9 cellular contexts compared by ENCODE assay signal in genomic region chr15:62068787-62069170, GRCh38. TPM values are rescaled to one million over a fixed set of nuclear protein-coding genes. Genes with fewer than 3 reads are reported as not detected.
A peak's percentile ranks its signal among the peaks of the same experiment; 100 is the strongest.
DNase-seq lines count a peak whose midpoint lies in the region; ATAC-seq, FAIRE-seq and TF ChIP-seq lines count a peak whose summit lies in the region.
"Had no signal": no experiment of that assay in that cellular context is flagged by ENCODE, and none has a peak within 500 bp of the region (broad histone marks: within the 10 kb centered on the region; RNA-seq: fewer than 3 reads in every experiment).

No MANE protein-coding gene starts in this region.

- H4K20me1 ChIP-seq in endothelial cell of umbilical vein (replicated peaks; ENCODE audit: control insufficient read depth, extremely low read depth, insufficient read depth, low read length), result no peaks in the 10 kb centered on the region

- H3K79me2 ChIP-seq in endothelial cell of umbilical vein (ENCODE audit: control insufficient read depth, insufficient read depth, low read length), result no peaks in the 10 kb centered on the region

- H3K27ac ChIP-seq in Panc1 (ENCODE audit: low read length), result no peak overlapping the region
- no peak overlapping the region for H3K27ac ChIP-seq in endothelial cell of umbilical vein (ENCODE audit: insufficient read depth, low read depth, low read length)
- H3K27ac ChIP-seq in rectal smooth muscle tissue (ENCODE audit: low read depth, low read length), result no peak overlapping the region

- POLR2A ChIA-PET in Panc1 (lab: Charles Lee) (no interaction called here), endothelial cell of umbilical vein (lab: Charles Lee) (no interaction called here)

- peak overlapping the region; percentile 61 for H3K4me3 ChIP-seq in GM12864 (ENCODE audit: low read depth, low read length)
- H3K4me3 ChIP-seq in Panc1 (ENCODE audit: low read depth in 2 of 2, low read length in 2 of 2), result peak overlapping the region; percentile 46 to 48
- peak overlapping the region; percentile 24 to 41 (median 33) for H3K4me3 ChIP-seq in endothelial cell of umbilical vein (replicated peaks in 1 of 3; ENCODE audit: insufficient read depth in 1 of 3, low read depth in 1 of 3, low read length in 3 of 3)
- H3K4me3 ChIP-seq in rectal smooth muscle tissue (ENCODE audit: low read length), result peak overlapping the region; percentile 62

- TF ChIP-seq CTCF in GM12864 (IDR thresholded peaks at IDR 0.05; ENCODE audit: low read depth, low read length, missing control alignments) (no peak), Panc1 (IDR thresholded peaks at IDR 0.05) (no peak; the same call in 1 of the 2 replicates), endothelial cell of umbilical vein (IDR thresholded peaks at IDR 0.05; ENCODE audit: extremely low read depth in 1 of 2, insufficient read depth in 1 of 2, low read depth in 1 of 2, low read length in 2 of 2) (no peak)

- dilution Hi-C loops in endothelial cell of umbilical vein (cut with MboI; ENCODE audit: extremely low pct_ligation_motif_present, low sequenced_read_pairs), result no loop called here

- H3K9ac ChIP-seq in endothelial cell of umbilical vein (replicated peaks; ENCODE audit: extremely low read depth, insufficient read depth, low read length) (peak overlapping the region; percentile 27), rectal smooth muscle tissue (ENCODE audit: low read length) (no peak overlapping the region)

- in situ Hi-C loops in Panc1 (cut with HindIII; ENCODE audit: low pct_unique_long_range_greater_than_20kb, low sequenced_read_pairs), result no loop called here
- in situ Hi-C loops in G401 (cut with HindIII; ENCODE audit: low sequenced_read_pairs), result no loop called here

- H3K4me2 ChIP-seq in endothelial cell of umbilical vein (ENCODE audit: insufficient read depth, low read length), result peak overlapping the region; percentile 72

- no peak for FAIRE-seq in endothelial cell of umbilical vein (lab: Jason Lieb, UNC)

- H3K4me1 ChIP-seq in Panc1 (ENCODE audit: control insufficient read depth, insufficient read depth, low read length) (peaks cover 7% of the 10 kb centered on the region), endothelial cell of umbilical vein (ENCODE audit: control insufficient read depth, extremely low read depth, insufficient read depth, low read length) (peaks cover 24% of the 10 kb centered on the region), rectal smooth muscle tissue (ENCODE audit: control insufficient read depth, insufficient read depth, low read length) (peaks cover 6% of the 10 kb centered on the region)

- H3K9me3 ChIP-seq in Panc1 (ENCODE audit: control insufficient read depth, insufficient read depth, low read depth, low read length) (no peaks in the 10 kb centered on the region), endothelial cell of umbilical vein (replicated peaks; ENCODE audit: control insufficient read depth, insufficient read depth, low read length) (no peaks in the 10 kb centered on the region)

- ATAC-seq in Panc1, result no peak
- ATAC-seq in HG02981 (IDR thresholded peaks at IDR 0.05; ENCODE audit: unreplicated experiment), result no peak

- H2AFZ ChIP-seq in endothelial cell of umbilical vein (ENCODE audit: low read depth, low read length), result peak overlapping the region; percentile 75

- no peak for DNase-seq in GM12864 (ENCODE audit: low read depth)
- DNase-seq in Panc1 (ENCODE audit: low read depth, low spot score), result no peak
- DNase-seq in endothelial cell of umbilical vein (ENCODE audit: low read depth, low spot score), result no peak
- no peak for DNase-seq in H4 (ENCODE audit: low spot score)
- no peak for DNase-seq in G401 (ENCODE audit: low spot score)
- no peak for DNase-seq in hepatic stellate cell (ENCODE audit: low spot score)
- DNase-seq: activated CD4-positive, alpha-beta T cell treated with anti-CD3 and anti-CD28 coated beads for 1 hour had no signal

- CTCF ChIA-PET in Panc1 (lab: Charles Lee) (no interaction called here), endothelial cell of umbilical vein (lab: Charles Lee) (interaction anchor here (0.9 to 3.7 kb wide), 6 partner anchors 9 to 234 kb away, joined by 3 to 27 read pairs (median 10); partner anchors contain the start of genes C2CD4B and VPS13C)

- intact Hi-C loops in Panc1 (cut with micrococcal nuclease; ENCODE audit: unreplicated experiment), result no loop called here
- intact Hi-C loops in endothelial cell of umbilical vein (cut with micrococcal nuclease), result loop anchor here (1.0 kb wide), 3 partner anchors 8 to 56 kb away; partner anchors contain the start of gene VPS13C

- H3K9me1 ChIP-seq in endothelial cell of umbilical vein (replicated peaks; ENCODE audit: control insufficient read depth, extremely low read depth, insufficient read depth, low read length), result no peaks in the 10 kb centered on the region

- H3K36me3 ChIP-seq in Panc1 (ENCODE audit: control insufficient read depth, insufficient read depth, low read length), result no peaks in the 10 kb centered on the region
- no peaks in the 10 kb centered on the region for H3K36me3 ChIP-seq in endothelial cell of umbilical vein (ENCODE audit: control insufficient read depth in 2 of 2, extremely low read depth in 1 of 2, insufficient read depth in 2 of 2, low read length in 2 of 2)
- H3K36me3 ChIP-seq in rectal smooth muscle tissue (ENCODE audit: control insufficient read depth, insufficient read depth, low read length), result no peaks in the 10 kb centered on the region

- no peak for TF ChIP-seq POLR2A in endothelial cell of umbilical vein (IDR thresholded peaks at IDR 0.05; ENCODE audit: low read depth, low read length)

- H3K27me3 ChIP-seq in Panc1 (ENCODE audit: control insufficient read depth, insufficient read depth, low read length) (peaks cover 14% of the 10 kb centered on the region), endothelial cell of umbilical vein (ENCODE audit: control insufficient read depth in 2 of 2, insufficient read depth in 2 of 2, low read length in 2 of 2) (no peaks in the 10 kb centered on the region), rectal smooth muscle tissue (ENCODE audit: control insufficient read depth, insufficient read depth, low read length) (peaks cover 6% of the 10 kb centered on the region)

- BruUV-seq in Panc1 (replicated peaks; lab: Mats Ljungman, UMichigan) (no TSS peak), endothelial cell of umbilical vein (replicated peaks; lab: Mats Ljungman, UMichigan) (TSS peak; percentile 29)

TF ChIP-seq in endothelial cell of umbilical vein, 7 proteins besides CTCF, POLR2A, EP300 and RAD21:
- TF ChIP-seq GATA2 (IDR thresholded peaks at IDR 0.05; ENCODE audit: insufficient read depth, insufficient read length, low read depth, low read length) (no peak), MAX (IDR thresholded peaks at IDR 0.05; ENCODE audit: insufficient read depth, insufficient read length) (no peak), POLR2AphosphoS5 (IDR thresholded peaks at IDR 0.05; ENCODE audit: insufficient read depth, low read depth, low read length) (no peak), JUN (IDR thresholded peaks at IDR 0.05; ENCODE audit: borderline replicate concordance, insufficient read depth, insufficient read length, low read depth) (no peak), MYC (IDR thresholded peaks at IDR 0.05; ENCODE audit: low read depth, low read length) (no peak), FOS (IDR thresholded peaks at IDR 0.05; ENCODE audit: borderline replicate concordance, insufficient read depth, low read length) (no peak), EZH2 (IDR thresholded peaks at IDR 0.05; ENCODE audit: borderline replicate concordance, low read depth, low read length, severe bottlenecking) (no peak)
TF ChIP-seq in endothelial cell of umbilical vein: peak in this region for 0.

RNA-seq across cellular contexts. Expression of gene C2CD4A, which starts 2.0 kb away (rescaled TPM):
- 0.15 TPM for total RNA-seq in Panc1 (2021; ENCODE audit: unreplicated experiment)
- not detected for polyA plus RNA-seq in Panc1 (2012; ENCODE audit: insufficient read length)
- total RNA-seq in endothelial cell of umbilical vein, result 0.46 and 1.1 TPM in 2 replicates
- polyA plus RNA-seq in endothelial cell of umbilical vein, result 0.10 and 0.33 TPM in 2 replicates
- 0.23 and 0.25 TPM in 2 replicates for polyA plus RNA-seq in endothelial cell of umbilical vein (2011; cell fraction: cytosol; rRNA removed)
- 0.64 and 0.80 TPM in 2 replicates for polyA plus RNA-seq in endothelial cell of umbilical vein (2011; cell fraction: nucleus; rRNA removed)
- polyA plus RNA-seq in endothelial cell of umbilical vein (2012), result 0.25 and 0.37 TPM in 2 replicates
- polyA minus RNA-seq in endothelial cell of umbilical vein, result 0.06 and 0.34 TPM in 2 replicates
- polyA minus RNA-seq in endothelial cell of umbilical vein (2011; cell fraction: cytosol; rRNA and poly(A)+ RNA removed), result not detected
- 1.6 and 2.3 TPM in 2 replicates for polyA minus RNA-seq in endothelial cell of umbilical vein (2011; cell fraction: nucleus; rRNA and poly(A)+ RNA removed)
- total RNA-seq in H4 (2014; rRNA removed; shearing (Covaris generic)), result not detected in 2 replicates
- total RNA-seq in G401 (2014; rRNA removed; shearing (Covaris generic)), result not detected in 2 replicates

RNA-seq across cellular contexts. Expression of gene VPS13C, which starts 8.5 kb away (rescaled TPM):
- total RNA-seq in Panc1 (2021; ENCODE audit: unreplicated experiment) (47.3 TPM), endothelial cell of umbilical vein (57.5 and 60.3 TPM in 2 replicates)
- polyA plus RNA-seq in Panc1 (2012; ENCODE audit: insufficient read length), result 9.2 TPM
- 8.6 and 10.8 TPM in 2 replicates for polyA plus RNA-seq in endothelial cell of umbilical vein
- 7.6 TPM in 2 replicates for polyA plus RNA-seq in endothelial cell of umbilical vein (2011; cell fraction: cytosol; rRNA removed)
- polyA plus RNA-seq in endothelial cell of umbilical vein (2011; cell fraction: nucleus; rRNA removed), result 37.7 and 42.1 TPM in 2 replicates
- polyA plus RNA-seq in endothelial cell of umbilical vein (2012), result 17.6 and 21.9 TPM in 2 replicates
- polyA minus RNA-seq in endothelial cell of umbilical vein, result 66.7 and 87.2 TPM in 2 replicates
- polyA minus RNA-seq in endothelial cell of umbilical vein (2011; cell fraction: cytosol; rRNA and poly(A)+ RNA removed), result 16.4 TPM
- polyA minus RNA-seq in endothelial cell of umbilical vein (2011; cell fraction: nucleus; rRNA and poly(A)+ RNA removed), result 175 and 231 TPM in 2 replicates
- total RNA-seq in H4 (2014; rRNA removed; shearing (Covaris generic)), result 16.8 and 17.2 TPM in 2 replicates
- total RNA-seq in G401 (2014; rRNA removed; shearing (Covaris generic)), result 11.2 and 23.4 TPM in 2 replicates
